Comparison of ENCODE assay signal across 29 cellular contexts in genomic region chr6:136491251-136491650, GRCh38.
"Had no signal": no experiment of that assay in that cellular context is flagged by ENCODE, and none has a peak within 500 bp of the region (broad histone marks: within the 10 kb centered on the region; RNA-seq: fewer than 3 reads in every experiment).

No MANE protein-coding gene starts in this region.

- H3K9me3 ChIP-seq: adrenal gland, body of pancreas, colonic mucosa had no signal

- H3K4me1 Mint-ChIP-seq: activated B cell treated with CpG ODN at 0.5 μM for 24 hours; activated naive CD4-positive, alpha-beta T cell treated with anti-CD3 and anti-CD28 coated beads, Interleukin-2, amount 50 U/mL, for 24 hours; activated naive CD8-positive, alpha-beta T cell treated with anti-CD3 and anti-CD28 coated beads for 36 hours; activated naive CD8-positive, alpha-beta T cell treated with anti-CD3 and anti-CD28 coated beads, Interleukin-2, amount 50 U/mL, for 24 hours; activated T-helper 17 cell treated with anti-CD3 and anti-CD28 coated beads, Interleukin-2, amount 50 U/mL, for 72 hours had no signal

- FAIRE-seq: frontal cortex had no signal

- ATAC-seq: activated CD4-positive, CD25-positive, alpha-beta regulatory T cell treated with anti-CD3 and anti-CD28 coated beads, Interleukin-2, amount 50 U/mL, for 24 hours; activated CD8-positive, alpha-beta T cell treated with anti-CD3 and anti-CD28 coated beads for 36 hours; activated naive CD8-positive, alpha-beta T cell treated with anti-CD3 and anti-CD28 coated beads, Interleukin-2, amount 50 U/mL, for 24 hours; activated T-cell treated with anti-CD3 and anti-CD28 coated beads, Interleukin-2, amount 50 U/mL, for 4 hours; activated T-helper 17 cell treated with anti-CD3 and anti-CD28 coated beads, Interleukin-2, amount 50 U/mL, for 72 hours; body of pancreas; esophagus mucosa had no signal

- H3K4me1 ChIP-seq: adrenal gland, colonic mucosa had no signal

- H3K27ac Mint-ChIP-seq: activated B cell treated with CpG ODN at 0.5 μM for 24 hours; activated CD8-positive, alpha-beta T cell treated with anti-CD3 and anti-CD28 coated beads for 36 hours; activated naive CD4-positive, alpha-beta T cell treated with anti-CD3 and anti-CD28 coated beads, Interleukin-2, amount 50 U/mL, for 24 hours; activated naive CD8-positive, alpha-beta T cell treated with anti-CD3 and anti-CD28 coated beads for 36 hours; activated naive CD8-positive, alpha-beta T cell treated with anti-CD3 and anti-CD28 coated beads, Interleukin-2, amount 50 U/mL, for 24 hours; activated T-helper 17 cell treated with anti-CD3 and anti-CD28 coated beads, Interleukin-2, amount 50 U/mL, for 72 hours; endodermal cell had no signal

- H3K4me3 ChIP-seq: adrenal gland, body of pancreas, colonic mucosa had no signal

- H3K9me3 Mint-ChIP-seq: activated B cell treated with CpG ODN at 0.5 μM for 24 hours; activated CD8-positive, alpha-beta T cell treated with anti-CD3 and anti-CD28 coated beads for 36 hours; activated naive CD4-positive, alpha-beta T cell treated with anti-CD3 and anti-CD28 coated beads, Interleukin-2, amount 50 U/mL, for 24 hours; activated naive CD8-positive, alpha-beta T cell treated with anti-CD3 and anti-CD28 coated beads for 36 hours; activated naive CD8-positive, alpha-beta T cell treated with anti-CD3 and anti-CD28 coated beads, Interleukin-2, amount 50 U/mL, for 24 hours; activated T-cell treated with anti-CD3 and anti-CD28 coated beads, Interleukin-2, amount 50 U/mL, for 4 hours; activated T-helper 17 cell treated with anti-CD3 and anti-CD28 coated beads, Interleukin-2, amount 50 U/mL, for 72 hours; endodermal cell had no signal

- H3K27me3 ChIP-seq: adrenal gland, body of pancreas, colonic mucosa had no signal

- H3K4me3 Mint-ChIP-seq: activated B cell treated with CpG ODN at 0.5 μM for 24 hours; activated CD8-positive, alpha-beta T cell treated with anti-CD3 and anti-CD28 coated beads for 36 hours; activated naive CD4-positive, alpha-beta T cell treated with anti-CD3 and anti-CD28 coated beads, Interleukin-2, amount 50 U/mL, for 24 hours; activated naive CD8-positive, alpha-beta T cell treated with anti-CD3 and anti-CD28 coated beads for 36 hours; activated naive CD8-positive, alpha-beta T cell treated with anti-CD3 and anti-CD28 coated beads, Interleukin-2, amount 50 U/mL, for 24 hours; activated T-cell treated with anti-CD3 and anti-CD28 coated beads, Interleukin-2, amount 50 U/mL, for 4 hours; activated T-helper 17 cell treated with anti-CD3 and anti-CD28 coated beads, Interleukin-2, amount 50 U/mL, for 72 hours; endodermal cell had no signal

- H3K36me3 Mint-ChIP-seq: activated naive CD4-positive, alpha-beta T cell treated with anti-CD3 and anti-CD28 coated beads, Interleukin-2, amount 50 U/mL, for 24 hours; activated naive CD8-positive, alpha-beta T cell treated with anti-CD3 and anti-CD28 coated beads for 36 hours had no signal

- H3K36me3 ChIP-seq: adrenal gland, colonic mucosa had no signal

- H3K27me3 Mint-ChIP-seq: activated CD8-positive, alpha-beta T cell treated with anti-CD3 and anti-CD28 coated beads for 36 hours; activated naive CD4-positive, alpha-beta T cell treated with anti-CD3 and anti-CD28 coated beads, Interleukin-2, amount 50 U/mL, for 24 hours; activated naive CD8-positive, alpha-beta T cell treated with anti-CD3 and anti-CD28 coated beads, Interleukin-2, amount 50 U/mL, for 24 hours had no signal

- H3K27ac ChIP-seq: body of pancreas, colonic mucosa, VCaP had no signal

- DNase-seq: activated B cell treated with CpG ODN at 0.5 μM for 24 hours; activated CD4-positive, alpha-beta T cell treated with anti-CD3 and anti-CD28 coated beads for 48 hours; activated CD4-positive, alpha-beta T cell treated with anti-CD3 and anti-CD28 coated beads, Interleukin-2, amount 50 U/mL, for 1 hour; activated CD4-positive, alpha-beta T cell treated with anti-CD3 and anti-CD28 coated beads, Interleukin-2, amount 50 U/mL, for 48 hours; activated CD8-positive, alpha-beta memory T cell treated with anti-CD3 and anti-CD28 coated beads for 24 hours; activated CD8-positive, alpha-beta T cell treated with anti-CD3 and anti-CD28 coated beads for 36 hours; activated effector memory CD4-positive, alpha-beta T cell treated with Interleukin-2 at 50 U/mL for 16 hours; activated gamma-delta T cell treated with Interleukin-2 at 50 U/mL for 16 hours; activated naive CD4-positive, alpha-beta T cell treated with Interleukin-2 at 50 U/mL for 16 hours; activated naive CD8-positive, alpha-beta T cell treated with anti-CD3 and anti-CD28 coated beads for 36 hours; activated naive CD8-positive, alpha-beta T cell treated with anti-CD3 and anti-CD28 coated beads, Interleukin-2, amount 50 U/mL, for 24 hours; activated T-cell treated with anti-CD3 and anti-CD28 coated beads, Interleukin-2, amount 50 U/mL, for 4 hours; amygdala; aorta; body of pancreas; central memory CD4-positive, alpha-beta T cell; colonic mucosa; effector memory CD4-positive, alpha-beta T cell; endodermal cell; foreskin fibroblast; head of caudate nucleus; T-helper 2 cell had no signal
